ENCODE assay signal across 8 cellular contexts in the genomic region with DNA sequence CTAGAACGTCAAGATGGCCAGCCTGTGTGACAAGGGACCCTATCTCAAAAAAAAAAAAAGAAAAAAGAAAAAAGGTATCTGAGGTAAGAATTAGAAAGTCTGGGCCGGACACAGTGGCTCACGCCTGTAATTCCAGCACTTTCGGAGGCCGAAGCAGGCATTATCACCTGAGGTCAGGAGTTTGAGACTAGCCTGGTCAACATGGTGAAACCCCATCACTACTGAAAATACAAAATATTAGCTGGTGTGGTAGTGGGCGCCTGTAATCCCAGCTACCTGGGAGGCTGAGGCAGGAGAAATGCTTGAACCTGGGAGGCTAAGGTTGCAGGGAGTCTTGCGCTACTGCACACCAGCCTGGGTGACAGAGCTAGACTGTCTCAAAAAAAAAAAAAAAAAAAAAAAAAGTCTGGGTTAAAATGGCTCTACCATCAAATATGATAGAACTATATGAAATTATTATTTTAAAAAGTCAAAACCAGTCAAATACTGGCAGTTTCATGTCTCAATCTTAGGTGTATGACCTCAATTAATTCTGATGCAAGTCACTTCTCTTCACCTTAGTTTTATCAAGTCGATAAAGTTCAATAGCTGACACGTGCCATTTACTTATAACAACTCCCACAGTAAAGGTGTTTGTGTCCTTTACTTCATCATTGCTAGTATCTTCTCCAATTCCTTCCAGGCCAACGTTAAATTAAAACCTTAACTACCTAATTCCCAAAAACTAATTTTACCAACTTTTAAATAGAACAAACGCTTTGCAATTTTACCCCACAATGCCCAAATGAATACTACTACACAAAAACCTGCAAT.
DNase-seq lines count a peak whose midpoint lies in the region; ATAC-seq and TF ChIP-seq lines count a peak whose summit lies in the region.

No MANE protein-coding gene starts in this region.

- peak overlapping the region; percentile 90 for H3K4me3 Mint-ChIP-seq in dendritic cell treated with granulocyte-macrophage colony-stimulating factor and Interleukin-4, amounts not matched to agents 40 ng/mL and 50 ng/mL, for 4 days
- H3K4me3 Mint-ChIP-seq in nephron progenitor cell, result peak overlapping the region; percentile 97

- H2AFZ ChIP-seq in Loucy (ENCODE audit: low read length), result no peak overlapping the region

- H3K36me3 Mint-ChIP-seq in dendritic cell treated with granulocyte-macrophage colony-stimulating factor and Interleukin-4, amounts not matched to agents 40 ng/mL and 50 ng/mL, for 4 days (ENCODE audit: low read depth), result peaks cover 65% of the 10 kb centered on the region
- peaks cover 54% of the 10 kb centered on the region for H3K36me3 Mint-ChIP-seq in nephron progenitor cell (ENCODE audit: low read depth)

- ATAC-seq in HG02571 (IDR thresholded peaks at IDR 0.05; ENCODE audit: unreplicated experiment), result no peak
- ATAC-seq in HG03135 (IDR thresholded peaks at IDR 0.05; ENCODE audit: unreplicated experiment), result no peak

- H3K9me3 Mint-ChIP-seq in dendritic cell treated with granulocyte-macrophage colony-stimulating factor and Interleukin-4, amounts not matched to agents 40 ng/mL and 50 ng/mL, for 4 days, result no peaks in the 10 kb centered on the region
- H3K9me3 Mint-ChIP-seq in nephron progenitor cell, result peaks cover 3% of the 10 kb centered on the region

- H3K9ac ChIP-seq in Loucy (ENCODE audit: low read depth, low read length, poor library complexity, severe bottlenecking), result peak overlapping the region; percentile 98

- H3F3A ChIP-seq in Loucy (ENCODE audit: low read depth), result no peaks in the 10 kb centered on the region

- H3K4me2 ChIP-seq in Loucy (ENCODE audit: low read depth, low read length, poor library complexity, severe bottlenecking), result peak overlapping the region; percentile 89

- no peak for TF ChIP-seq CTCF in C4-2B (conservative IDR thresholded peaks at IDR 0.05)
- no peak for TF ChIP-seq CTCF in Loucy (conservative IDR thresholded peaks at IDR 0.05; ENCODE audit: low read length)
- TF ChIP-seq CTCF in nephron progenitor cell (IDR thresholded peaks at IDR 0.05), result no peak

- H4K20me1 ChIP-seq in Loucy (ENCODE audit: insufficient read depth, low read length, poor library complexity, severe bottlenecking), result peaks cover 33% of the 10 kb centered on the region

- intact Hi-C loops in dendritic cell treated with granulocyte-macrophage colony-stimulating factor and Interleukin-4, amounts not matched to agents 40 ng/mL and 50 ng/mL, for 4 days (cut with micrococcal nuclease), result loop anchor here (5.0 to 10.0 kb wide), 3 partner anchors 305 to 1198 kb away; a partner anchor contains a TSS

- no peaks in the 10 kb centered on the region for H3K27me3 Mint-ChIP-seq in dendritic cell treated with granulocyte-macrophage colony-stimulating factor and Interleukin-4, amounts not matched to agents 40 ng/mL and 50 ng/mL, for 4 days
- peaks cover under 1% of the 10 kb centered on the region for H3K27me3 Mint-ChIP-seq in nephron progenitor cell (ENCODE audit: low read depth, poor library complexity)

- no peak for DNase-seq in nephron progenitor cell
- DNase-seq in DMS153 (lab: John Stamatoyannopoulos, UW), result no peak
- no peak for DNase-seq in RPMI8226

- H3K27me3 ChIP-seq in Loucy (ENCODE audit: insufficient read depth, low read length, poor library complexity, severe bottlenecking), result peaks cover 5% of the 10 kb centered on the region

- peak overlapping the region; percentile 98 for H3K27ac ChIP-seq in C4-2B

- peak overlapping the region; percentile 99 for H3K27ac Mint-ChIP-seq in dendritic cell treated with granulocyte-macrophage colony-stimulating factor and Interleukin-4, amounts not matched to agents 40 ng/mL and 50 ng/mL, for 4 days
- H3K27ac Mint-ChIP-seq in nephron progenitor cell, result peak overlapping the region; percentile 100

- H3K36me3 ChIP-seq in Loucy (ENCODE audit: insufficient read depth, low read length), result peaks cover 30% of the 10 kb centered on the region

- no peaks in the 10 kb centered on the region for H3K9me3 ChIP-seq in Loucy (ENCODE audit: insufficient read depth, low read depth, low read length)

- H3K9me2 ChIP-seq in Loucy (replicated peaks; ENCODE audit: low read depth, low read length), result no peaks in the 10 kb centered on the region

- peaks cover 33% of the 10 kb centered on the region for H3K4me1 Mint-ChIP-seq in dendritic cell treated with granulocyte-macrophage colony-stimulating factor and Interleukin-4, amounts not matched to agents 40 ng/mL and 50 ng/mL, for 4 days (ENCODE audit: low read depth)
- peaks cover 60% of the 10 kb centered on the region for H3K4me1 Mint-ChIP-seq in nephron progenitor cell

- peaks cover 49% of the 10 kb centered on the region for H3K4me1 ChIP-seq in Loucy (ENCODE audit: insufficient read depth, low read length, poor library complexity, severe bottlenecking)

- peaks cover 54% of the 10 kb centered on the region for H3K79me2 ChIP-seq in Loucy (ENCODE audit: insufficient read depth, low read length)

- H3K4me3 ChIP-seq in Loucy (ENCODE audit: low read length, poor library complexity, severe bottlenecking), result peak overlapping the region; percentile 93
